8 cellular contexts compared by ENCODE assay signal in genomic region chr10:61903184-61903990, GRCh38. TPM values are rescaled to one million over a fixed set of nuclear protein-coding genes. Genes with fewer than 3 reads are reported as not detected.
DNase-seq lines count a peak whose midpoint lies in the region; ATAC-seq, FAIRE-seq and TF ChIP-seq lines count a peak whose summit lies in the region.

No MANE protein-coding gene starts in this region.

- no peaks in the 10 kb centered on the region for H3K27me3 ChIP-seq in heart left ventricle

- in situ Hi-C loops in SK-MEL-5 (cut with HindIII; ENCODE audit: low pct_unique_long_range_greater_than_20kb, low sequenced_read_pairs) = no loop called here

- peak in 1 of 2 donors; percentile 38 for TF ChIP-seq POLR2A in heart left ventricle (IDR thresholded peaks at IDR 0.05)

- DNase-seq in D341Med (ENCODE audit: low spot score) = peak; percentile 78
- DNase-seq in HT1080 (ENCODE audit: low read depth) = peak; percentile 44
- peak; percentile 43 for DNase-seq in SK-MEL-5 (ENCODE audit: low read depth, low spot score)
- peak; percentile 35 for DNase-seq in activated naive CD8-positive, alpha-beta T cell treated with anti-CD3 and anti-CD28 coated beads, Interleukin-2, amount 50 U/mL, for 16 hours (ENCODE audit: low read depth, low spot score)
- DNase-seq in heart left ventricle = peak; percentile 55 to 83 (median 63)
- DNase-seq in pons (ENCODE audit: low spot score) = peak; percentile 70
- peak; percentile 70 for DNase-seq in urothelium cell line (ENCODE audit: low spot score)

- H3K4me1 ChIP-seq in heart left ventricle = peaks cover 0 to 41% (median 17%) of the 10 kb centered on the region in 12 donors

- 0 to 2% (median 1%) methylated on average over 26 to 60 of the region's 60 CpGs for WGBS in heart left ventricle, 4 donors

- peak overlapping the region; percentile 89 to 100 (median 94) for H3K27ac ChIP-seq in heart left ventricle

- peak in 9 of 12 donors; percentile 7 to 46 (median 32) for TF ChIP-seq CTCF in heart left ventricle (IDR thresholded peaks at IDR 0.05)

- H3K9me3 ChIP-seq in heart left ventricle = no peaks in the 10 kb centered on the region

- no peaks in the 10 kb centered on the region for H3K36me3 ChIP-seq in heart left ventricle

- intact Hi-C loops in heart left ventricle (cut with DNase I) = loop anchor here in 9 of 10 donors (2.0 to 10.0 kb wide), 11 partner anchors 34 to 341 kb away; no protein-coding TSS in a partner anchor

- FAIRE-seq in urothelium cell line (lab: Jason Lieb, UNC) = peak; percentile 48

- ATAC-seq in GM21360 (IDR thresholded peaks at IDR 0.05; ENCODE audit: unreplicated experiment) (peak; percentile 40), heart left ventricle (peak; percentile 43 to 86 (median 76))

- peak overlapping the region; percentile 61 to 92 (median 82) for H3K4me3 ChIP-seq in heart left ventricle

RNA-seq across cellular contexts. Expression of gene ARID5B, which starts 1.9 kb away (rescaled TPM):
- 3.2 and 4.3 TPM in 2 replicates for total RNA-seq in HT1080 (2014; rRNA removed; shearing (Covaris generic))
- 2.5 and 3.1 TPM in 2 replicates for polyA plus RNA-seq in HT1080 (2015; cell fraction: cytosol; rRNA removed)
- 3.9 and 5.2 TPM in 2 replicates for polyA plus RNA-seq in HT1080 (2015; cell fraction: nucleus; rRNA removed)
- 17.1 and 17.5 TPM in 2 replicates for total RNA-seq in SK-MEL-5 (2014; rRNA removed; shearing (Covaris generic))
- 5.1 and 7.4 TPM in 2 replicates for polyA plus RNA-seq in SK-MEL-5 (2015; cell fraction: cytosol; rRNA removed)
- 6.0 and 7.0 TPM in 2 replicates for polyA plus RNA-seq in SK-MEL-5 (2015; cell fraction: nucleus; rRNA removed)
- total RNA-seq in heart left ventricle = 10 to 100 TPM; 11.2 to 45.5 (median 29.9) TPM
- polyA plus RNA-seq in heart left ventricle = 10 to 100 TPM in 1 of 2 donors, 1 to 10 TPM in 1; 4.5 to 15.8 TPM

Comparison
In these comparisons a context has a peak if more than half of its experiments do, and no peak if none do; other contexts are left out.
1. Peak in every context shown above with its lines: DNase-seq, ATAC-seq, H3K4me3 ChIP-seq and H3K27ac ChIP-seq.